Comparison of ENCODE assay signal across 16 cellular contexts in genomic region chr20:8251201-8251575, GRCh38.
DNase-seq lines count a peak whose midpoint lies in the region; ATAC-seq and TF ChIP-seq lines count a peak whose summit lies in the region.
"Had no signal": no experiment of that assay in that cellular context is flagged by ENCODE, and none has a peak within 500 bp of the region (broad histone marks: within the 10 kb centered on the region; RNA-seq: fewer than 3 reads in every experiment).

No MANE protein-coding gene starts in this region.

- no peaks in the 10 kb centered on the region for H3K27me3 ChIP-seq in parathyroid adenoma (ENCODE audit: control insufficient read depth, insufficient read depth, low read length)
- H3K27me3 ChIP-seq: BLaER1 treated with 17β-estradiol and CSF1 and Interleukin-3, amounts not matched to agents 10 nM and 100 nM had no signal

- H3K36me3 ChIP-seq in parathyroid adenoma (ENCODE audit: control insufficient read depth, insufficient read depth, low read length): no peaks in the 10 kb centered on the region
- H3K36me3 ChIP-seq: BLaER1 treated with 17β-estradiol and CSF1 and Interleukin-3, amounts not matched to agents 10 nM and 100 nM; HAP-1 had no signal

- H3K27ac ChIP-seq in VCaP: peak overlapping the region; percentile 41
- H3K27ac ChIP-seq in parathyroid adenoma: peak overlapping the region; percentile 80
- H3K27ac ChIP-seq: BLaER1 treated with 17β-estradiol and CSF1 and Interleukin-3, amounts not matched to agents 10 nM and 100 nM; GM23248; HL-60 had no signal

- H3K9ac ChIP-seq in parathyroid adenoma: no peak overlapping the region
- H3K9ac ChIP-seq: BLaER1 treated with 17β-estradiol and CSF1 and Interleukin-3, amounts not matched to agents 10 nM and 100 nM; GM23248 had no signal

- peaks cover 49% of the 10 kb centered on the region for H3K4me1 ChIP-seq in parathyroid adenoma
- H3K4me1 ChIP-seq: HAP-1 had no signal

- no peak overlapping the region for H3K4me2 ChIP-seq in parathyroid adenoma (ENCODE audit: low read length)
- H3K4me2 ChIP-seq: BLaER1 treated with 17β-estradiol and CSF1 and Interleukin-3, amounts not matched to agents 10 nM and 100 nM had no signal

- no peak overlapping the region for H3K4me3 ChIP-seq in parathyroid adenoma (ENCODE audit: low read depth, low read length)
- H3K4me3 ChIP-seq: BLaER1 treated with 17β-estradiol and CSF1 and Interleukin-3, amounts not matched to agents 10 nM and 100 nM; GM23248; HAP-1 had no signal

- ATAC-seq in HG03175 (IDR thresholded peaks at IDR 0.05; ENCODE audit: unreplicated experiment): no peak
- ATAC-seq: CD8-positive, alpha-beta T cell had no signal

- peaks cover 24% of the 10 kb centered on the region for H3K79me2 ChIP-seq in parathyroid adenoma

- DNase-seq in NCI-H510A treated with DMSO at 0.1 percent for 48 hours (lab: John Stamatoyannopoulos, UW) (peak; percentile 38), NCI-H510A (lab: John Stamatoyannopoulos, UW) (no peak), NAMALWA (ENCODE audit: low spot score) (no peak), amygdala (lab: John Stamatoyannopoulos, UW) (no peak)
- DNase-seq: 8988T; CD8-positive, alpha-beta T cell; DMS 273 treated with DMSO at 0.1 percent for 48 hours; DMS79; GDM1; GM23248 had no signal

- TF ChIP-seq CTCF in VCaP (conservative IDR thresholded peaks at IDR 0.05) (no peak), parathyroid adenoma (IDR thresholded peaks at IDR 0.05) (no peak)

- peak overlapping the region; percentile 25 for H2AFZ ChIP-seq in parathyroid adenoma
- H2AFZ ChIP-seq: GM23248 had no signal

- H3K9me3 ChIP-seq in parathyroid adenoma (ENCODE audit: control insufficient read depth, low read length): peaks cover under 1% of the 10 kb centered on the region
- H3K9me3 ChIP-seq: HAP-1 had no signal
